Comparison of ENCODE assay signal across 12 cellular contexts in genomic region chr16:69130461-69130860, GRCh38. TPM values are rescaled to one million over a fixed set of nuclear protein-coding genes. Genes with fewer than 3 reads are reported as not detected.
DNase-seq lines count a peak whose midpoint lies in the region; ATAC-seq, FAIRE-seq and TF ChIP-seq lines count a peak whose summit lies in the region.
"Had no signal": no experiment of that assay in that cellular context is flagged by ENCODE, and none has a peak within 500 bp of the region (broad histone marks: within the 10 kb centered on the region; RNA-seq: fewer than 3 reads in every experiment).

No MANE protein-coding gene starts in this region.

- no peak for TF ChIP-seq POLR2A in thyroid gland (IDR thresholded peaks at IDR 0.05)

- no peak for DNase-seq in stimulated activated naive CD8-positive, alpha-beta T cell treated with anti-CD3 and anti-CD28 coated beads, Interleukin-15, Interleukin-2, amounts not matched to agents 100 U/mL and 50 U/mL, for 24 hours
- DNase-seq in iPS-NIHi11 (ENCODE audit: low spot score) (no peak), thyroid gland (no peak), NCI-H2029 (lab: John Stamatoyannopoulos, UW) (no peak), frontal cortex (ENCODE audit: low spot score in 2 of 2) (no peak)
- DNase-seq: activated effector memory CD4-positive, alpha-beta T cell treated with Interleukin-2 at 50 U/mL for 16 hours; NCI-H2081 had no signal

- H3K4me1 ChIP-seq in iPS-18a (ENCODE audit: control insufficient read depth, low read depth, low read length) (peaks cover 10% of the 10 kb centered on the region), thyroid gland (peaks cover 9 to 16% of the 10 kb centered on the region in 2 donors)

- no peak for ATAC-seq in stimulated activated naive CD8-positive, alpha-beta T cell treated with anti-CD3 and anti-CD28 coated beads, Interleukin-15, Interleukin-2, amounts not matched to agents 100 U/mL and 50 U/mL, for 24 hours

- H3K4me1 Mint-ChIP-seq in stimulated activated naive CD8-positive, alpha-beta T cell treated with anti-CD3 and anti-CD28 coated beads, Interleukin-15, Interleukin-2, amounts not matched to agents 100 ng/mL and 50 ng/mL, for 24 hours (ENCODE audit: low read depth) = peaks cover 66% of the 10 kb centered on the region

- no peak overlapping the region for H3K27ac ChIP-seq in iPS-18a (ENCODE audit: low read length)
- no peak overlapping the region for H3K27ac ChIP-seq in thyroid gland

- no peaks in the 10 kb centered on the region for H3K9me3 Mint-ChIP-seq in stimulated activated naive CD8-positive, alpha-beta T cell treated with anti-CD3 and anti-CD28 coated beads, Interleukin-15, Interleukin-2, amounts not matched to agents 100 ng/mL and 50 ng/mL, for 24 hours

- peak overlapping the region; percentile 40 for H3K27ac Mint-ChIP-seq in stimulated activated naive CD8-positive, alpha-beta T cell treated with anti-CD3 and anti-CD28 coated beads, Interleukin-15, Interleukin-2, amounts not matched to agents 100 ng/mL and 50 ng/mL, for 24 hours

- peaks cover 6% of the 10 kb centered on the region for H3K36me3 ChIP-seq in iPS-18a (ENCODE audit: control insufficient read depth, low read depth, low read length)
- peaks cover 0 to 3% of the 10 kb centered on the region in 2 donors for H3K36me3 ChIP-seq in thyroid gland

- no peaks in the 10 kb centered on the region for H3K27me3 ChIP-seq in iPS-18a (ENCODE audit: control insufficient read depth, insufficient read depth, low read length)
- H3K27me3 ChIP-seq in thyroid gland = no peaks in the 10 kb centered on the region

- H3K36me3 Mint-ChIP-seq in stimulated activated naive CD8-positive, alpha-beta T cell treated with anti-CD3 and anti-CD28 coated beads, Interleukin-15, Interleukin-2, amounts not matched to agents 100 ng/mL and 50 ng/mL, for 24 hours (ENCODE audit: low read depth) = peaks cover 49% of the 10 kb centered on the region

- no peaks in the 10 kb centered on the region for H3K9me3 ChIP-seq in iPS-18a (ENCODE audit: control insufficient read depth, low read depth, low read length)
- no peaks in the 10 kb centered on the region for H3K9me3 ChIP-seq in thyroid gland

- TF ChIP-seq CTCF in WI38 (IDR thresholded peaks at IDR 0.05; ENCODE audit: low read depth, low read length) (no peak), thyroid gland (IDR thresholded peaks at IDR 0.05) (no peak)

- no peak for FAIRE-seq in frontal cortex (lab: Jason Lieb, UNC)
- FAIRE-seq: endometrium had no signal

- H3K27me3 Mint-ChIP-seq in stimulated activated naive CD8-positive, alpha-beta T cell treated with anti-CD3 and anti-CD28 coated beads, Interleukin-15, Interleukin-2, amounts not matched to agents 100 ng/mL and 50 ng/mL, for 24 hours = no peaks in the 10 kb centered on the region

- 71 to 75% methylated on average over 6 of the region's 6 CpGs for WGBS in thyroid gland, 2 donors

- peak overlapping the region; percentile 79; the same call in 1 of the 2 replicates for H3K4me3 ChIP-seq in WI38 (ENCODE audit: low read depth, low read length)
- H3K4me3 ChIP-seq in iPS-18a (ENCODE audit: low read length) = peak overlapping the region; percentile 96
- H3K4me3 ChIP-seq in thyroid gland (replicated peaks in 1 of 3) = no peak overlapping the region

- intact Hi-C loops in thyroid gland (cut with DNase I) = no loop called here

- H3K9ac ChIP-seq in iPS-18a (ENCODE audit: low read length) = peak overlapping the region; percentile 90

- peak overlapping the region; percentile 95 for H3K4me3 Mint-ChIP-seq in stimulated activated naive CD8-positive, alpha-beta T cell treated with anti-CD3 and anti-CD28 coated beads, Interleukin-15, Interleukin-2, amounts not matched to agents 100 ng/mL and 50 ng/mL, for 24 hours

RNA-seq across cellular contexts. Expression of gene CHTF8, which starts 1.9 kb away (rescaled TPM):
- 100 to 1,000 TPM in 3 of 4 donors, 10 to 100 TPM in 1; 95.8 to 124 (median 104) TPM for total RNA-seq in thyroid gland
- 26.5 TPM for total RNA-seq in frontal cortex

RNA-seq across cellular contexts. Expression of gene UTP4, which starts 2.0 kb away (rescaled TPM):
- 10 to 100 TPM; 22.4 to 33.1 (median 24.1) TPM for total RNA-seq in thyroid gland
- total RNA-seq in frontal cortex = 39.1 TPM

RNA-seq across cellular contexts. Expression of gene HAS3, which starts 25.0 kb away (rescaled TPM):
- total RNA-seq in thyroid gland (1 to 10 TPM; 3.5 to 9.1 (median 7.5) TPM), frontal cortex (4.9 TPM)
- total RNA-seq: H4 had no signal

RNA-seq across cellular contexts. Expression of gene SNTB2, which starts 56.5 kb away (rescaled TPM):
- 10 to 100 TPM; 58.0 to 99.5 (median 96.7) TPM for total RNA-seq in thyroid gland
- 12.2 TPM for total RNA-seq in frontal cortex

Comparison
In these comparisons a context has a peak if more than half of its experiments do, and no peak if none do; other contexts are left out.
1. H3K4me3 ChIP-seq: peak in WI38 (single experiment) and iPS-18a (single experiment); none in thyroid gland (0 of 3).